In genomic region chr11:7520981-7521487, GRCh38 we compare ENCODE assay signal across 10 cellular contexts. TPM values are rescaled to one million over a fixed set of nuclear protein-coding genes. Genes with fewer than 3 reads are reported as not detected.
DNase-seq lines count a peak whose midpoint lies in the region; ATAC-seq and FAIRE-seq lines count a peak whose summit lies in the region.
"Had no signal": no experiment of that assay in that cellular context is flagged by ENCODE, and none has a peak within 500 bp of the region (broad histone marks: within the 10 kb centered on the region; RNA-seq: fewer than 3 reads in every experiment).

No MANE protein-coding gene starts in this region.

- no peaks in the 10 kb centered on the region for H3K9me3 ChIP-seq in mucosa of rectum (ENCODE audit: control insufficient read depth in 2 of 2, low read length in 2 of 2)

- peak overlapping the region in 1 of 2 donors; percentile 9 for H3K4me3 ChIP-seq in mucosa of rectum (ENCODE audit: low read length in 2 of 2)

- DNase-seq in NAMALWA (ENCODE audit: low spot score) (peak; percentile 84), inferior parietal cortex (ENCODE audit: extremely low spot score) (no peak), urothelium cell line (ENCODE audit: low spot score) (no peak), ureter (ENCODE audit: low spot score) (no peak)

- peaks cover 2 to 14% of the 10 kb centered on the region in 2 donors for H3K4me1 ChIP-seq in mucosa of rectum (ENCODE audit: control insufficient read depth in 2 of 2, insufficient read depth in 2 of 2, low read length in 2 of 2)

- ATAC-seq in GM18520 (IDR thresholded peaks at IDR 0.05; ENCODE audit: unreplicated experiment) (peak; percentile 66), HG02588 (IDR thresholded peaks at IDR 0.05; ENCODE audit: unreplicated experiment) (peak; percentile 73), esophagus mucosa (no peak)

- H3K36me3 ChIP-seq in mucosa of rectum (ENCODE audit: control insufficient read depth in 2 of 2, insufficient read depth in 2 of 2, low read length in 2 of 2): no peaks in the 10 kb centered on the region

- peak overlapping the region in 1 of 2 donors; percentile 3 for H3K9ac ChIP-seq in mucosa of rectum (ENCODE audit: low read depth in 1 of 2, low read length in 2 of 2)

- H3K27me3 ChIP-seq in mucosa of rectum (ENCODE audit: control insufficient read depth in 2 of 2, insufficient read depth in 2 of 2, low read length in 2 of 2): no peaks in the 10 kb centered on the region

- peak overlapping the region; percentile 40 to 67 for H3K27ac ChIP-seq in mucosa of rectum (ENCODE audit: low read depth in 2 of 2, low read length in 2 of 2)

- FAIRE-seq in urothelium cell line (lab: Jason Lieb, UNC): no peak
- FAIRE-seq: endothelial cell of umbilical vein had no signal

RNA-seq across cellular contexts. Expression of gene PPFIBP2, which starts 7.2 kb away (rescaled TPM):
- total RNA-seq in esophagus mucosa (33.4 TPM), ureter (415 TPM)

RNA-seq across cellular contexts. Expression of gene OLFML1, which starts 35.7 kb away (rescaled TPM):
- total RNA-seq in esophagus mucosa: 0.92 TPM
- total RNA-seq in ureter: 13.6 TPM
- total RNA-seq: endothelial cell of umbilical vein; T-helper 2 cell treated with Interferon-gamma antibody and Interleukin-4, amounts not matched to agents 100 ng/mL and 5 ng/mL, for 36 hours had no signal

Comparison
In these comparisons a context has a peak if more than half of its experiments do, and no peak if none do; other contexts are left out.
1. RNA of gene PPFIBP2, which starts 7.2 kb away (total RNA-seq): 415 TPM in ureter (single experiment); 33.4 TPM in esophagus mucosa (single experiment); every median in the first group is over 10 times any median in the second.